ENCODE assay signal across 9 cellular contexts in the genomic region with DNA sequence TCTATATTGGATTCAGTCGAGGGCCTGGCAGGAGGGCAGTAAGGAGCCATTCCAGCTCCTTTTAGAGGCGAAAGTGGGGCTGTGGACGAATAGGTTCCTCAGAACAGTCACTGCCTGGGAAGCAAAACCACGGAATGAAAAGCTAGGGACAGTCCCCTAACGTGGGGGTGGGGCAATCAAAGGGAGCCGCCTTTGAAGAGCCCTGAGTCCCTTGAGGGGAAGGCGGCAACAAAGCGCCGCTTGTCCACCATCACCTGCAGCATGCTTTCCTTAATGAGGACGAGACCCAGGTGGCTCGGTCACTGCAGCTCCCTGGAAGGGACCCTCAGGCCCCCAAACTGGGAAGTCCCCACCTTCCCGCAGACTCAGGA.
DNase-seq lines count a peak whose midpoint lies in the region; ATAC-seq, FAIRE-seq and TF ChIP-seq lines count a peak whose summit lies in the region.
"Had no signal": no experiment of that assay in that cellular context is flagged by ENCODE, and none has a peak within 500 bp of the region (broad histone marks: within the 10 kb centered on the region; RNA-seq: fewer than 3 reads in every experiment).

No MANE protein-coding gene starts in this region.

- H3K4me3 Mint-ChIP-seq in glutamatergic neuron (ENCODE audit: unreplicated experiment): no peak overlapping the region

- H3K36me3 ChIP-seq in RWPE2 (ENCODE audit: low read depth): no peaks in the 10 kb centered on the region
- no peaks in the 10 kb centered on the region for H3K36me3 ChIP-seq in HepG2 (replicated peaks in 1 of 2; ENCODE audit: control insufficient read depth in 1 of 2, insufficient read depth in 2 of 2, low read length in 2 of 2)
- H3K36me3 ChIP-seq in thoracic aorta: no peaks in the 10 kb centered on the region
- no peaks in the 10 kb centered on the region for H3K36me3 ChIP-seq in small intestine (ENCODE audit: control insufficient read depth in 2 of 2, insufficient read depth in 2 of 2, low read length in 2 of 2)

- no peaks in the 10 kb centered on the region for H3K79me2 ChIP-seq in HepG2 (ENCODE audit: insufficient read depth, low read length)

- ATAC-seq in RWPE2 (ENCODE audit: low read depth) (no peak), HepG2 (peak; percentile 15), thoracic aorta (ENCODE audit: insufficient number of reproducible peaks, low FRiP score, low read depth) (no peak), HG03432 (IDR thresholded peaks at IDR 0.05; ENCODE audit: unreplicated experiment) (no peak)

- FAIRE-seq in HepG2 (lab: Jason Lieb, UNC) (no peak), small intestine (lab: Jason Lieb, UNC) (no peak)

- no peak overlapping the region for H3K27ac Mint-ChIP-seq in glutamatergic neuron (ENCODE audit: unreplicated experiment)

- DNase-seq in NCI-H510A (lab: John Stamatoyannopoulos, UW) (peak; percentile 57), NCI-H510A treated with DMSO at 0.1 percent for 48 hours (lab: John Stamatoyannopoulos, UW) (no peak), RWPE2 (ENCODE audit: low spot score) (no peak), HepG2 (ENCODE audit: low spot score) (peak; percentile 61), thoracic aorta (ENCODE audit: low spot score) (no peak), small intestine (no peak), glutamatergic neuron (no peak)
- DNase-seq: stimulated activated CD8-positive, alpha-beta memory T cell treated with anti-CD3 and anti-CD28 coated beads, Interleukin-4, amount 100 ng/mL, for 48 hours had no signal

- peak overlapping the region; percentile 42 for H3K27ac ChIP-seq in RWPE2 (ENCODE audit: poor library complexity, severe bottlenecking)
- H3K27ac ChIP-seq in HepG2 (ENCODE audit: extremely low read length, insufficient read depth, low read length): peak overlapping the region; percentile 77
- peak overlapping the region; percentile 7 to 41 for H3K27ac ChIP-seq in thoracic aorta
- H3K27ac ChIP-seq in small intestine (ENCODE audit: low read depth in 1 of 2, low read length in 1 of 2): peak overlapping the region in 1 of 2 donors; percentile 29

- H3K9me3 Mint-ChIP-seq in glutamatergic neuron (ENCODE audit: unreplicated experiment): peaks cover 5% of the 10 kb centered on the region

- TF ChIP-seq EP300 in HepG2 (IDR thresholded peaks at IDR 0.05; ENCODE audit: low read depth in 2 of 2, low read length in 2 of 2) (no peak), HepG2 (CRISPR knock-in tag; IDR thresholded peaks at IDR 0.05; ENCODE audit: borderline replicate concordance) (peak; percentile 37; the same call in 1 of the 2 replicates)

- no peak for TF ChIP-seq POLR2A in HepG2 (IDR thresholded peaks at IDR 0.05; ENCODE audit: insufficient read depth in 1 of 2, low read depth in 2 of 2, low read length in 2 of 2)

- peaks cover 30% of the 10 kb centered on the region for H3K4me1 ChIP-seq in RWPE2 (ENCODE audit: insufficient read depth, poor library complexity, severe bottlenecking)
- peaks cover 100% of the 10 kb centered on the region for H3K4me1 ChIP-seq in HepG2 (ENCODE audit: insufficient read depth, low read length)
- H3K4me1 ChIP-seq in thoracic aorta (ENCODE audit: control insufficient read depth in 1 of 2, low read depth in 2 of 2): peaks cover 38 to 100% of the 10 kb centered on the region in 2 donors
- H3K4me1 ChIP-seq in small intestine (ENCODE audit: control insufficient read depth in 2 of 2, insufficient read depth in 1 of 2, low read depth in 1 of 2, low read length in 1 of 2): peaks cover 0 to 16% of the 10 kb centered on the region in 2 donors

- peaks cover 34% of the 10 kb centered on the region for H3K4me1 Mint-ChIP-seq in glutamatergic neuron (ENCODE audit: low read depth, unreplicated experiment)

- no peak for TF ChIP-seq RAD21 in HepG2 (CRISPR knock-in tag; IDR thresholded peaks at IDR 0.05)

- H4K20me1 ChIP-seq in HepG2 (ENCODE audit: insufficient read depth, low read length): no peaks in the 10 kb centered on the region

- intact Hi-C loops in HepG2 (cut with micrococcal nuclease; ENCODE audit: unreplicated experiment): no loop called here

- H3K36me3 Mint-ChIP-seq in glutamatergic neuron (ENCODE audit: unreplicated experiment): peaks cover 8% of the 10 kb centered on the region

- no TSS peak for BruUV-seq in HepG2 (replicated peaks; lab: Mats Ljungman, UMichigan)

- TF ChIP-seq CTCF in RWPE2 (IDR thresholded peaks at IDR 0.05; ENCODE audit: poor library complexity, severe bottlenecking) (no peak), HepG2 (CRISPR knock-in tag; IDR thresholded peaks at IDR 0.05) (no peak), thoracic aorta (IDR thresholded peaks at IDR 0.05) (no peak), glutamatergic neuron (IDR thresholded peaks at IDR 0.05; ENCODE audit: partially characterized antibody, unreplicated experiment) (no peak)

- H3K4me2 ChIP-seq in HepG2 (ENCODE audit: low read depth, low read length): peak overlapping the region; percentile 66

- in situ Hi-C loops in HepG2 (cut with HindIII; ENCODE audit: extremely low pct_ligation_motif_present, low pct_unique_long_range_greater_than_20kb): no loop called here

- peak overlapping the region; percentile 38; the same call in 1 of the 2 replicates for H3K9ac ChIP-seq in HepG2 (ENCODE audit: insufficient read depth, low read depth, low read length)

- H3K9me3 ChIP-seq in RWPE2 (ENCODE audit: severe bottlenecking) (no peaks in the 10 kb centered on the region), HepG2 (ENCODE audit: low read length) (no peaks in the 10 kb centered on the region), thoracic aorta (no peaks in the 10 kb centered on the region), small intestine (ENCODE audit: control insufficient read depth, low read depth) (no peaks in the 10 kb centered on the region)

- no peaks in the 10 kb centered on the region for H3K27me3 ChIP-seq in RWPE2 (ENCODE audit: insufficient read depth, poor library complexity, severe bottlenecking)
- H3K27me3 ChIP-seq in HepG2 (ENCODE audit: control insufficient read depth in 1 of 2, insufficient read depth in 2 of 2, low read length in 2 of 2): no peaks in the 10 kb centered on the region; a peak in 1 of 5 replicates
- no peaks in the 10 kb centered on the region for H3K27me3 ChIP-seq in thoracic aorta (replicated peaks; ENCODE audit: insufficient read depth)
- no peaks in the 10 kb centered on the region for H3K27me3 ChIP-seq in small intestine (ENCODE audit: control insufficient read depth in 2 of 2, insufficient read depth in 2 of 2, low read length in 2 of 2)

- no peak overlapping the region for H2AFZ ChIP-seq in HepG2 (ENCODE audit: low read length)

- POLR2A ChIA-PET in HepG2 (lab: Yijun Ruan, JAX): interaction anchor here (0.7 to 2.8 kb wide), 6 partner anchors 21 to 105 kb away, joined by 3 to 14 read pairs (median 5); no protein-coding TSS in a partner anchor

- 59% methylated on average over 7 of the region's 12 CpGs for WGBS in HepG2 (ENCODE audit: low lambda C conversion rate)
- 36 to 49% (median 38%) methylated on average over 12 of the region's 12 CpGs for WGBS in small intestine, 3 donors

- H3K4me3 ChIP-seq in RWPE2 (ENCODE audit: severe bottlenecking): no peak overlapping the region
- H3K4me3 ChIP-seq in HepG2 (replicated peaks in 1 of 3; ENCODE audit: insufficient read depth in 1 of 3, low read depth in 2 of 3, low read length in 3 of 3): peak overlapping the region in 1 of 3 experiments; percentile 38; a peak in 1 of 6 replicates
- H3K4me3 ChIP-seq in thoracic aorta: no peak overlapping the region
- no peak overlapping the region for H3K4me3 ChIP-seq in small intestine (ENCODE audit: low read depth in 1 of 2, low read length in 2 of 2)

- peaks cover 7% of the 10 kb centered on the region for H3K27me3 Mint-ChIP-seq in glutamatergic neuron (ENCODE audit: unreplicated experiment)

- CTCF ChIA-PET in HepG2 (lab: Yijun Ruan, JAX; ENCODE audit: low intra/inter-chr PET ratio, low total read pairs): no interaction called here

TF ChIP-seq in HepG2, 621 proteins besides CTCF, POLR2A, EP300 and RAD21 (continues in another document):
- TF ChIP-seq ZSCAN29 (CRISPR knock-in tag; conservative IDR thresholded peaks at IDR 0.05) (no peak), TP53 (CRISPR knock-in tag; conservative IDR thresholded peaks at IDR 0.05) (0 out of 2 replicates have a peak, but pooled peaks have one; percentile 31), CENPBD1 (CRISPR knock-in tag; IDR thresholded peaks at IDR 0.05; ENCODE audit: borderline replicate concordance, low read depth) (no peak), HDAC2 (CRISPR knock-in tag; IDR thresholded peaks at IDR 0.05) (0 out of 2 replicates have a peak, but pooled peaks have one; percentile 10), BCL6 (CRISPR knock-in tag; IDR thresholded peaks at IDR 0.05) (peak; percentile 46; the same call in 1 of the 2 replicates), HDAC1 (CRISPR knock-in tag; IDR thresholded peaks at IDR 0.05) (no peak), FOXC1 (CRISPR knock-in tag; IDR thresholded peaks at IDR 0.05; ENCODE audit: borderline replicate concordance) (no peak), RFX5 (IDR thresholded peaks at IDR 0.05; ENCODE audit: low read depth, low read length) (no peak), ISX (CRISPR knock-in tag; conservative IDR thresholded peaks at IDR 0.05) (no peak), TCF7L2 (IDR thresholded peaks at IDR 0.05; ENCODE audit: low read depth, low read length) (0 out of 2 replicates have a peak, but pooled peaks have one; percentile 57), YEATS4 (CRISPR knock-in tag; IDR thresholded peaks at IDR 0.05; ENCODE audit: borderline replicate concordance) (peak; percentile 44; the same call in 1 of the 2 replicates), ZNF556 (CRISPR knock-in tag; IDR thresholded peaks at IDR 0.05; ENCODE audit: borderline replicate concordance) (0 out of 2 replicates have a peak, but pooled peaks have one; percentile 3)
- TF ChIP-seq, protein P1, sequence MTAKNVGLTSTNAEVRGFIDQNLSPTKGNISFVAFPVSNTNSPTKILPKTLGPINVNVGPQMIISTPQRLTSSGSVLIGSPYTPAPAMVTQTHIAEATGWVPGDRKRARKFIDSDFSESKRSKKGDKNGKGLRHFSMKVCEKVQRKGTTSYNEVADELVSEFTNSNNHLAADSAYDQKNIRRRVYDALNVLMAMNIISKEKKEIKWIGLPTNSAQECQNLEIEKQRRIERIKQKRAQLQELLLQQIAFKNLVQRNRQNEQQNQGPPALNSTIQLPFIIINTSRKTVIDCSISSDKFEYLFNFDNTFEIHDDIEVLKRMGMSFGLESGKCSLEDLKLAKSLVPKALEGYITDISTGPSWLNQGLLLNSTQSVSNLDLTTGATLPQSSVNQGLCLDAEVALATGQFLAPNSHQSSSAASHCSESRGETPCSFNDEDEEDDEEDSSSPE (CRISPR knock-in tag; IDR thresholded peaks at IDR 0.05): 0 out of 2 replicates have a peak, but pooled peaks have one; percentile 22
- TF ChIP-seq, protein P2, sequence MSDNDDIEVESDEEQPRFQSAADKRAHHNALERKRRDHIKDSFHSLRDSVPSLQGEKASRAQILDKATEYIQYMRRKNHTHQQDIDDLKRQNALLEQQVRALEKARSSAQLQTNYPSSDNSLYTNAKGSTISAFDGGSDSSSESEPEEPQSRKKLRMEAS (IDR thresholded peaks at IDR 0.05): 0 out of 2 replicates have a peak, but pooled peaks have one; percentile 23

Comparison
In these comparisons a context has a peak if more than half of its experiments do, and no peak if none do; other contexts are left out.
1. DNase-seq: peak in NCI-H510A (single experiment) and HepG2 (single experiment); none in NCI-H510A treated with DMSO at 0.1 percent for 48 hours (single experiment), RWPE2 (single experiment), thoracic aorta (single experiment), small intestine (single experiment) and glutamatergic neuron (single experiment).